ENCODE assay signal across 7 cellular contexts in genomic region chr2:222965555-222965954, GRCh38.
"Had no signal": no experiment of that assay in that cellular context is flagged by ENCODE, and none has a peak within 500 bp of the region (broad histone marks: within the 10 kb centered on the region; RNA-seq: fewer than 3 reads in every experiment).

No MANE protein-coding gene starts in this region.

- H3K36me3 ChIP-seq: HAP-1 had no signal

- H3K9me3 ChIP-seq: HAP-1 had no signal

- FAIRE-seq: K562 had no signal

- H3K27ac ChIP-seq: GM23248, HL-60 had no signal

- H2AFZ ChIP-seq: GM23248 had no signal

- H3K9ac ChIP-seq: GM23248 had no signal

- ATAC-seq: K562 had no signal

- H3K4me1 ChIP-seq: HAP-1 had no signal

- H3K4me3 ChIP-seq: GM23248, HAP-1, K562 had no signal

- DNase-seq: GM23248, GOT3, H7, IMR-90 had no signal
